24 cellular contexts compared by ENCODE assay signal in the genomic region with DNA sequence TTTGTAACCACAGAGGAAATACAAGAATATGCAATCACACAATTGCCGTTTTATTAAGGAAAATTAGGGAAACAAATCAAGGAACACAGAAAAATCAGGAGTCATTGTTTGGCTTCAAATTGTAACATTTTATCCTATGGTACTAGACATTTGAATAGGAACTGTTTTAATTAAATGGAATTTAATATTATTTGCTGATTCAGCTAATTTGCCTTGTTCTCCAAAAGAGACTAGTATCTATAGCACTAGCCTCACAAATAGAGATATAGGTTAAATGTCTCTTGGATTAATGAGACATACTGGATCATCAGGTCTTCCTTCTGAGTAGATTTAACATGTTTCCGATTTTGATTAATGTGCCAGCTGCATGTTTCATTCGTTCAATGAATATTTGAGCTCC. TPM values are rescaled to one million over a fixed set of nuclear protein-coding genes. Genes with fewer than 3 reads are reported as not detected.
"Had no signal": no experiment of that assay in that cellular context is flagged by ENCODE, and none has a peak within 500 bp of the region (broad histone marks: within the 10 kb centered on the region; RNA-seq: fewer than 3 reads in every experiment).

No MANE protein-coding gene starts in this region.

- FAIRE-seq: RCC 7860 had no signal

- ATAC-seq: T-cell had no signal

- H3K27ac ChIP-seq: SJSA1 had no signal

- DNase-seq: Karpas-422, KG1, MG63, NCI-H1092, NCI-H1105 treated with DMSO at 0.1 percent for 48 hours, NCI-H1417 treated with DMSO at 0.1 percent for 48 hours, NCI-H146, NCI-H1694 treated with DMSO at 0.1 percent for 48 hours, NCI-H1930, NCI-H2107, NCI-H2227 treated with DMSO at 0.1 percent for 48 hours, NCI-H510A, NCI-H524 treated with DMSO at 0.1 percent for 48 hours, NCI-H69, NCI-H774, Right ventricle myocardium superior, RPMI8226, SIG-M5, SK-N-SH, SW 1271, T-cell had no signal

- H3K9me3 ChIP-seq: MG63, SJSA1, SK-N-SH had no signal

- H3K4me2 ChIP-seq: SK-N-SH had no signal

- H3K4me1 ChIP-seq: SJSA1 had no signal

- H3K4me3 ChIP-seq: MG63, SJSA1 had no signal

- H3K36me3 ChIP-seq: MG63, SJSA1 had no signal

- H3K9ac ChIP-seq: SK-N-SH had no signal

RNA-seq across cellular contexts. Expression of a gene that starts 6.3 kb away (rescaled TPM):
- total RNA-seq: HT1080, SJSA1, T-cell had no signal
- polyA plus RNA-seq: SK-N-SH had no signal

RNA-seq across cellular contexts. Expression of a gene that starts 53.6 kb away (rescaled TPM):
- total RNA-seq: HT1080, SJSA1 had no signal
- polyA plus RNA-seq: SK-N-SH had no signal
